Comparison of ENCODE assay signal across 1 cellular context in the genomic region with DNA sequence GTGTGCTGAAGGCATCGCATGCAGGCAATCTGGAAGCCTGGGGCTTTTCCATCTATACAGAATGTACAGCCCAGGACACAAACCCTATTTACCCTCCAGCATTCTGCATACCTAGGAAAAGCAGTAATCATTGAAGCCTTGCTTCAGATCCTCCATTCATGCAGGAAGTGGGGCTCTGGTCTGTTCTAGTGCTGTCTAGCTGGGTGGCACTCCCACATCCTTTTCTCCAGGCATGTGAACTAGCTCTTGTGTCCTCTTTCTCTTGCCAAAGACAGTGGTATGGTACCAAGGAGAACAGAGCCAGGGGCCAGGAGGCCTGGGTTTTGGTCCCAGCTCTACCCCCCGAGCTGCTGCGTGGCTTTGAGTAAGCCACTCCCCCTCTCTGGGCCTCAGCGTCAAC.
TF ChIP-seq lines count a peak whose summit lies in the region.

No MANE protein-coding gene starts in this region.

TF ChIP-seq in IMR-90, 13 proteins besides CTCF, POLR2A, EP300 and RAD21:
- TF ChIP-seq, protein P1, sequence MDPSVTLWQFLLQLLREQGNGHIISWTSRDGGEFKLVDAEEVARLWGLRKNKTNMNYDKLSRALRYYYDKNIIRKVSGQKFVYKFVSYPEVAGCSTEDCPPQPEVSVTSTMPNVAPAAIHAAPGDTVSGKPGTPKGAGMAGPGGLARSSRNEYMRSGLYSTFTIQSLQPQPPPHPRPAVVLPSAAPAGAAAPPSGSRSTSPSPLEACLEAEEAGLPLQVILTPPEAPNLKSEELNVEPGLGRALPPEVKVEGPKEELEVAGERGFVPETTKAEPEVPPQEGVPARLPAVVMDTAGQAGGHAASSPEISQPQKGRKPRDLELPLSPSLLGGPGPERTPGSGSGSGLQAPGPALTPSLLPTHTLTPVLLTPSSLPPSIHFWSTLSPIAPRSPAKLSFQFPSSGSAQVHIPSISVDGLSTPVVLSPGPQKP (IDR thresholded peaks at IDR 0.05; ENCODE audit: borderline replicate concordance, low read depth, low read length) = no peak
- no peak for TF ChIP-seq CEBPB (IDR thresholded peaks at IDR 0.05; ENCODE audit: low read depth, low read length)
- no peak for TF ChIP-seq MAFK (IDR thresholded peaks at IDR 0.05; ENCODE audit: low read depth, low read length)
- TF ChIP-seq MXI1 (IDR thresholded peaks at IDR 0.05; ENCODE audit: borderline replicate concordance, low read depth, low read length) = no peak
